24 cellular contexts compared by ENCODE assay signal in the genomic region with DNA sequence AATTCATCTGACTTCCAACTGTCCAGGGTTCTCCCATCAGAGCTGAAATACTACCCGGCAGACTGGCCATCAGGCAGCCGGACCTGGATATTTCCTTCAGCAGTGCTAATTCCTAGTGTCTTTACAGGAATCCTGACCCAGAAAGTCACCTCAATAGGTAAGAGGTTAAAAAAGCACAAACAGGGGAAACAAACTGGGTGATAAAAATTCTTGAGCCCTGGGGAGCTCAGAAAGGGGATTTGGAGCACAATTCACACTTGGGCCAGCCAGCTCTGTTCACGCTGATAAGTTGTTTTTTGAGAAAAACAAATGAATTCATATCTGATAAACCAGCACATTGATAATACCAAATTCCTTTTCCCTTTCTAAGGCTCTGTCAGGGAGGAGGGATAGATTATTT.
A peak's percentile ranks its signal among the peaks of the same experiment; 100 is the strongest.
DNase-seq lines count a peak whose midpoint lies in the region; ATAC-seq, FAIRE-seq and TF ChIP-seq lines count a peak whose summit lies in the region.
"Had no signal": no experiment of that assay in that cellular context is flagged by ENCODE, and none has a peak within 500 bp of the region (broad histone marks: within the 10 kb centered on the region; RNA-seq: fewer than 3 reads in every experiment).

No MANE protein-coding gene starts in this region.

- POLR2A ChIA-PET in A549 (lab: Yijun Ruan, JAX) = no interaction called here
- POLR2A ChIA-PET in Panc1 (lab: Charles Lee) = no interaction called here

- H3K4ac ChIP-seq in mesendoderm (ENCODE audit: low read depth, low read length) = no peak overlapping the region

- no peak for TF ChIP-seq RAD21 in A549 (conservative IDR thresholded peaks at IDR 0.05 in 1 of 2, IDR thresholded peaks at IDR 0.05 in 1 of 2)

- H2BK120ac ChIP-seq in mesendoderm (ENCODE audit: low read depth, low read length) = no peak overlapping the region

- no peak overlapping the region for H4K5ac ChIP-seq in mesendoderm (ENCODE audit: low read length)

- CTCF ChIA-PET in A549 (lab: Yijun Ruan, JAX) = interaction anchor here (1.6 kb wide), 1 partner anchor 89 kb away, joined by 3 read pairs; no protein-coding TSS in a partner anchor
- CTCF ChIA-PET in Panc1 (lab: Charles Lee) = no interaction called here

- H4K8ac ChIP-seq in mesendoderm (ENCODE audit: low read depth, low read length) = no peak overlapping the region

- intact Hi-C loops in Panc1 (cut with micrococcal nuclease; ENCODE audit: unreplicated experiment) = no loop called here
- intact Hi-C loops in left ventricle myocardium superior (cut with micrococcal nuclease) = no loop called here
- intact Hi-C loops in ascending aorta (cut with DNase I) = no loop called here

- no peak overlapping the region for H3K56ac ChIP-seq in mesendoderm (ENCODE audit: low read length)

- no peak overlapping the region for H2BK15ac ChIP-seq in mesendoderm (replicated peaks; ENCODE audit: low read depth)

- no peak for TF ChIP-seq CTCF in A549 (IDR thresholded peaks at IDR 0.05)
- TF ChIP-seq CTCF in Panc1 (IDR thresholded peaks at IDR 0.05) = no peak
- TF ChIP-seq CTCF in ascending aorta (IDR thresholded peaks at IDR 0.05) = no peak

- no peak for TF ChIP-seq EP300 in A549 (IDR thresholded peaks at IDR 0.05)

- H3K4me2 ChIP-seq in A549 (no peak overlapping the region), mesendoderm (ENCODE audit: low read length) (no peak overlapping the region)
- H3K4me2 ChIP-seq: BLaER1 had no signal

- no peak for FAIRE-seq in A549 (lab: Jason Lieb, UNC)
- FAIRE-seq: GM12878, GM19239 had no signal

- H3K27ac ChIP-seq in A549 (peak overlapping the region; percentile 28 to 73; a peak in 5 of 6 replicates), Panc1 (ENCODE audit: low read length) (peak overlapping the region; percentile 68), mesendoderm (ENCODE audit: low read depth, low read length) (no peak overlapping the region), ascending aorta (no peak overlapping the region)
- H3K27ac ChIP-seq: 22Rv1, BLaER1 had no signal

- H3K79me1 ChIP-seq in mesendoderm (ENCODE audit: low read length) = no peaks in the 10 kb centered on the region

- H3K79me2 ChIP-seq in mesendoderm (ENCODE audit: control insufficient read depth, insufficient read depth, low read length) = no peaks in the 10 kb centered on the region

- H3K18ac ChIP-seq in mesendoderm (ENCODE audit: low read length) = peak overlapping the region; percentile 3

- H3K9me3 ChIP-seq in A549 = no peaks in the 10 kb centered on the region
- H3K9me3 ChIP-seq in Panc1 (ENCODE audit: control insufficient read depth, insufficient read depth, low read depth, low read length) = no peaks in the 10 kb centered on the region
- H3K9me3 ChIP-seq in ascending aorta = no peaks in the 10 kb centered on the region
- H3K9me3 ChIP-seq: BE2C, BLaER1 had no signal

- H3K4me3 ChIP-seq in A549 = no peak overlapping the region
- H3K4me3 ChIP-seq in Panc1 (ENCODE audit: low read depth in 2 of 2, low read length in 2 of 2) = no peak overlapping the region
- no peak overlapping the region for H3K4me3 ChIP-seq in mesendoderm (ENCODE audit: low read length)
- H3K4me3 ChIP-seq in ascending aorta = no peak overlapping the region
- H3K4me3 ChIP-seq: BLaER1, GM12878 had no signal

- no TSS peak for BruUV-seq in Panc1 (replicated peaks; lab: Mats Ljungman, UMichigan)

- H3K23ac ChIP-seq in mesendoderm (ENCODE audit: low read length) = no peak overlapping the region

- no peak overlapping the region for H3K9ac ChIP-seq in mesendoderm (ENCODE audit: low read length)
- H3K9ac ChIP-seq: BLaER1 had no signal

- in situ Hi-C loops in Panc1 (cut with HindIII; ENCODE audit: low pct_unique_long_range_greater_than_20kb, low sequenced_read_pairs) = no loop called here

- H3K36me3 ChIP-seq in Panc1 (ENCODE audit: control insufficient read depth, insufficient read depth, low read length) (no peaks in the 10 kb centered on the region), mesendoderm (ENCODE audit: control insufficient read depth, insufficient read depth, low read length) (no peaks in the 10 kb centered on the region), ascending aorta (no peaks in the 10 kb centered on the region)
- H3K36me3 ChIP-seq: BE2C, BLaER1 had no signal

- WGBS in A549 (ENCODE audit: missing lambda C conversion rate) = 88% methylated on average over 3 of the region's 3 CpGs
- WGBS in mesendoderm (ENCODE audit: extremely low coverage, insufficient coverage, low lambda C conversion rate) = no CpG with 5 or more reads among the region's 3 CpGs

- ATAC-seq in A549 (no peak), Panc1 (peak; percentile 58; the same call in 1 of the 2 replicates), left lobe of liver (no peak), left ventricle myocardium superior (no peak)
- ATAC-seq: GM12878 had no signal

- no peak for TF ChIP-seq POLR2A in A549 (IDR thresholded peaks at IDR 0.05; ENCODE audit: low read length)

- H2BK5ac ChIP-seq in mesendoderm (ENCODE audit: low read length) = no peak overlapping the region

- DNase-seq in A549 (ENCODE audit: low read depth in 1 of 2, low spot score in 1 of 2) (no peak), Panc1 (ENCODE audit: low read depth, low spot score) (no peak), mesendoderm (peak; percentile 53), left lobe of liver (ENCODE audit: low spot score) (no peak), left ventricle myocardium superior (no peak), ascending aorta (ENCODE audit: low spot score in 2 of 2) (no peak)
- DNase-seq: ACHN; BE2C; C1 segment of cervical spinal cord; CD4-positive, alpha-beta memory T cell; CD4-positive, CD25-positive, alpha-beta regulatory T cell; CD8-positive, alpha-beta memory T cell; COR-L47; DMS 273 treated with DMSO at 0.1 percent for 48 hours; DMS153; DMS53; DMS79; DND-41; EL; GDM1 had no signal

- H3K27me3 ChIP-seq in Panc1 (ENCODE audit: control insufficient read depth, insufficient read depth, low read length) = no peaks in the 10 kb centered on the region
- H3K27me3 ChIP-seq in mesendoderm (ENCODE audit: insufficient read depth, low read length, poor library complexity) = no peaks in the 10 kb centered on the region
- H3K27me3 ChIP-seq in ascending aorta = no peaks in the 10 kb centered on the region
- H3K27me3 ChIP-seq: BE2C, BLaER1 had no signal

- no peak overlapping the region for H2AK5ac ChIP-seq in mesendoderm (ENCODE audit: low read length)

- H3K4me1 ChIP-seq in A549 (peaks cover 17% of the 10 kb centered on the region), Panc1 (ENCODE audit: control insufficient read depth, insufficient read depth, low read length) (peaks cover 9% of the 10 kb centered on the region; the same call in 1 of the 2 replicates), mesendoderm (ENCODE audit: control insufficient read depth, low read depth, low read length) (no peaks in the 10 kb centered on the region), ascending aorta (peaks cover 0 to 5% of the 10 kb centered on the region in 2 donors)
- H3K4me1 ChIP-seq: BE2C, BLaER1 had no signal

TF ChIP-seq in A549, 52 proteins besides CTCF, POLR2A, EP300 and RAD21:
- TF ChIP-seq ATOH8 (CRISPR knock-in tag; IDR thresholded peaks at IDR 0.05; ENCODE audit: low read depth) (no peak), MAX (IDR thresholded peaks at IDR 0.05) (no peak), TP53 (CRISPR knock-in tag; IDR thresholded peaks at IDR 0.05) (no peak), JUNB (IDR thresholded peaks at IDR 0.05) (no peak), GATA3 (IDR thresholded peaks at IDR 0.05; ENCODE audit: borderline replicate concordance) (no peak)

Comparison
In these comparisons a context has a peak if more than half of its experiments do, and no peak if none do; other contexts are left out.
1. H3K27ac ChIP-seq: peak in A549 (2 of 2) and Panc1 (single experiment); none in mesendoderm (single experiment) and ascending aorta (0 of 2).